ENCODE assay signal across 28 cellular contexts in genomic region chr13:92621985-92622384, GRCh38.
"Had no signal": no experiment of that assay in that cellular context is flagged by ENCODE, and none has a peak within 500 bp of the region (broad histone marks: within the 10 kb centered on the region; RNA-seq: fewer than 3 reads in every experiment).

No MANE protein-coding gene starts in this region.

- FAIRE-seq: urothelium cell line had no signal

- H3K27me3 ChIP-seq: stomach, suprapubic skin, testis, thyroid gland, tibial artery, tibial nerve, transverse colon, upper lobe of left lung, upper lobe of right lung, uterus, vagina had no signal

- H3K4me3 Mint-ChIP-seq: stimulated activated effector memory CD8-positive, alpha-beta T cell treated with anti-CD3 and anti-CD28 coated beads, Interleukin-12 subunit alpha, Interleukin-12 subunit beta, amount 100 ng/mL, for 72 hours; stimulated activated memory B cell treated with anti-CD40 and anti-IgM and Interleukin-4, amounts not matched to agents 10 μg/mL and 1 μg/mL and 100 μg/mL, for 72 hours; stimulated activated naive B cell treated with anti-CD40 and anti-IgM and Interleukin-4, amounts not matched to agents 10 μg/mL and 1 μg/mL and 100 μg/mL, for 72 hours; stimulated activated naive CD8-positive, alpha-beta T cell treated with anti-CD3 and anti-CD28 coated beads, Interleukin-15, amount 100 ng/mL, for 72 hours; stimulated activated naive CD8-positive, alpha-beta T cell treated with anti-CD3 and anti-CD28 coated beads, Interleukin-15, Interleukin-2, amounts not matched to agents 100 ng/mL and 50 ng/mL, for 24 hours had no signal

- H3K4me1 ChIP-seq: stomach, suprapubic skin, testis, thyroid gland, tibial artery, tibial nerve, transverse colon, upper lobe of left lung, upper lobe of right lung, uterus, vagina had no signal

- ATAC-seq: stimulated activated effector memory CD8-positive, alpha-beta T cell treated with anti-CD3 and anti-CD28 coated beads, Interleukin-12 subunit alpha, Interleukin-12 subunit beta, amount 100 ng/mL, for 72 hours; stimulated activated memory B cell treated with anti-CD40 and anti-IgM and Interleukin-4, amounts not matched to agents 10 μg/mL and 1 μg/mL and 100 μg/mL, for 72 hours; stimulated activated naive B cell treated with anti-CD40 and anti-IgM and Interleukin-4, amounts not matched to agents 10 μg/mL and 1 μg/mL and 100 μg/mL, for 72 hours; stimulated activated naive CD8-positive, alpha-beta T cell treated with anti-CD3 and anti-CD28 coated beads, Interleukin-15, amount 100 ng/mL, for 72 hours; stimulated activated naive CD8-positive, alpha-beta T cell treated with anti-CD3 and anti-CD28 coated beads, Interleukin-15, Interleukin-2, amounts not matched to agents 100 U/mL and 50 U/mL, for 24 hours; upper lobe of right lung had no signal

- H3K36me3 ChIP-seq: stomach, suprapubic skin, thoracic aorta, thyroid gland, tibial artery, tibial nerve, transverse colon, upper lobe of left lung, upper lobe of right lung, vagina had no signal

- H3K27me3 Mint-ChIP-seq: stimulated activated memory B cell treated with anti-CD40 and anti-IgM and Interleukin-4, amounts not matched to agents 10 μg/mL and 1 μg/mL and 100 μg/mL, for 72 hours; stimulated activated naive B cell treated with anti-CD40 and anti-IgM and Interleukin-4, amounts not matched to agents 10 μg/mL and 1 μg/mL and 100 μg/mL, for 72 hours; stimulated activated naive CD8-positive, alpha-beta T cell treated with anti-CD3 and anti-CD28 coated beads, Interleukin-15, amount 100 ng/mL, for 72 hours; stimulated activated naive CD8-positive, alpha-beta T cell treated with anti-CD3 and anti-CD28 coated beads, Interleukin-15, Interleukin-2, amounts not matched to agents 100 ng/mL and 50 ng/mL, for 24 hours had no signal

- DNase-seq: stimulated activated CD4-positive, alpha-beta T cell treated with anti-CD3 and anti-CD28 coated beads, Interleukin-2, amount 100 ng/mL, for 48 hours; stimulated activated CD4-positive, alpha-beta T cell treated with anti-CD3 and anti-CD28 coated beads, Interleukin-4, amount 100 ng/mL, for 1 hour; stimulated activated CD4-positive, alpha-beta T cell treated with anti-CD3 and anti-CD28 coated beads, Interleukin-4, amount 100 ng/mL, for 24 hours; stimulated activated CD4-positive, alpha-beta T cell treated with anti-CD3 and anti-CD28 coated beads, Interleukin-4, amount 100 ng/mL, for 4 hours; stimulated activated CD8-positive, alpha-beta memory T cell treated with anti-CD3 and anti-CD28 coated beads, Interleukin-4, amount 100 ng/mL, for 48 hours; stimulated activated naive B cell treated with anti-CD40 and anti-IgM and Interleukin-4, amounts not matched to agents 10 μg/mL and 1 μg/mL and 100 μg/mL, for 72 hours; stimulated activated naive CD4-positive, alpha-beta T cell; stimulated activated naive CD4-positive, alpha-beta T cell treated with Interleukin-2 at 50 U/mL for 16 hours; stimulated activated naive CD8-positive, alpha-beta T cell treated with anti-CD3 and anti-CD28 coated beads, Interleukin-15, amount 100 ng/mL, for 72 hours; stimulated activated naive CD8-positive, alpha-beta T cell treated with anti-CD3 and anti-CD28 coated beads, Interleukin-15, Interleukin-2, amounts not matched to agents 100 U/mL and 50 U/mL, for 24 hours; stomach; substantia nigra; testis; thyroid gland; tibial artery; transverse colon; trophoblast cell; upper lobe of left lung; upper lobe of right lung; uterus had no signal

- H3K9me3 ChIP-seq: stomach, suprapubic skin, testis, thoracic aorta, thyroid gland, tibial artery, tibial nerve, transverse colon, upper lobe of left lung, upper lobe of right lung, uterus, vagina had no signal

- H3K27ac ChIP-seq: stomach, suprapubic skin, testis, thoracic aorta, thyroid gland, tibial artery, tibial nerve, transverse colon, upper lobe of left lung, upper lobe of right lung, uterus, vagina had no signal

- H3K4me1 Mint-ChIP-seq: stimulated activated effector memory CD8-positive, alpha-beta T cell treated with anti-CD3 and anti-CD28 coated beads, Interleukin-12 subunit alpha, Interleukin-12 subunit beta, amount 100 ng/mL, for 72 hours; stimulated activated memory B cell treated with anti-CD40 and anti-IgM and Interleukin-4, amounts not matched to agents 10 μg/mL and 1 μg/mL and 100 μg/mL, for 72 hours; stimulated activated naive B cell treated with anti-CD40 and anti-IgM and Interleukin-4, amounts not matched to agents 10 μg/mL and 1 μg/mL and 100 μg/mL, for 72 hours; stimulated activated naive CD8-positive, alpha-beta T cell treated with anti-CD3 and anti-CD28 coated beads, Interleukin-15, amount 100 ng/mL, for 72 hours had no signal

- H3K27ac Mint-ChIP-seq: stimulated activated effector memory CD8-positive, alpha-beta T cell treated with anti-CD3 and anti-CD28 coated beads, Interleukin-12 subunit alpha, Interleukin-12 subunit beta, amount 100 ng/mL, for 72 hours; stimulated activated memory B cell treated with anti-CD40 and anti-IgM and Interleukin-4, amounts not matched to agents 10 μg/mL and 1 μg/mL and 100 μg/mL, for 72 hours; stimulated activated naive B cell treated with anti-CD40 and anti-IgM and Interleukin-4, amounts not matched to agents 10 μg/mL and 1 μg/mL and 100 μg/mL, for 72 hours; stimulated activated naive CD8-positive, alpha-beta T cell treated with anti-CD3 and anti-CD28 coated beads, Interleukin-15, amount 100 ng/mL, for 72 hours; stimulated activated naive CD8-positive, alpha-beta T cell treated with anti-CD3 and anti-CD28 coated beads, Interleukin-15, Interleukin-2, amounts not matched to agents 100 ng/mL and 50 ng/mL, for 24 hours had no signal

- H3K36me3 Mint-ChIP-seq: stimulated activated effector memory CD8-positive, alpha-beta T cell treated with anti-CD3 and anti-CD28 coated beads, Interleukin-12 subunit alpha, Interleukin-12 subunit beta, amount 100 ng/mL, for 72 hours; stimulated activated memory B cell treated with anti-CD40 and anti-IgM and Interleukin-4, amounts not matched to agents 10 μg/mL and 1 μg/mL and 100 μg/mL, for 72 hours; stimulated activated naive B cell treated with anti-CD40 and anti-IgM and Interleukin-4, amounts not matched to agents 10 μg/mL and 1 μg/mL and 100 μg/mL, for 72 hours had no signal

- H3K4me3 ChIP-seq: stomach, suprapubic skin, testis, thoracic aorta, thyroid gland, tibial artery, tibial nerve, transverse colon, upper lobe of left lung, upper lobe of right lung, uterus, vagina had no signal
